16 cellular contexts compared by ENCODE assay signal in genomic region chr11:83004855-83005556, GRCh38.
DNase-seq lines count a peak whose midpoint lies in the region; ATAC-seq and TF ChIP-seq lines count a peak whose summit lies in the region.
"Had no signal": no experiment of that assay in that cellular context is flagged by ENCODE, and none has a peak within 500 bp of the region (broad histone marks: within the 10 kb centered on the region; RNA-seq: fewer than 3 reads in every experiment).

No MANE protein-coding gene starts in this region.

- no peaks in the 10 kb centered on the region for H3K9me3 Mint-ChIP-seq in MCF 10A (ENCODE audit: unreplicated experiment)
- H3K9me3 Mint-ChIP-seq in activated naive CD8-positive, alpha-beta T cell treated with anti-CD3 and anti-CD28 coated beads, Interleukin-2, amount 50 U/mL, for 24 hours: no peaks in the 10 kb centered on the region
- H3K9me3 Mint-ChIP-seq in stimulated activated naive B cell treated with anti-CD40 and anti-IgM and Interleukin-4, amounts not matched to agents 10 μg/mL and 1 μg/mL and 100 μg/mL, for 72 hours: no peaks in the 10 kb centered on the region
- H3K9me3 Mint-ChIP-seq: activated B cell treated with CpG ODN at 0.5 μM for 24 hours, type B pancreatic cell had no signal

- TF ChIP-seq CTCF in MCF 10A (IDR thresholded peaks at IDR 0.05; ENCODE audit: unreplicated experiment) (no peak), breast epithelium (IDR thresholded peaks at IDR 0.05) (no peak)

- peaks cover 0 to 3% of the 10 kb centered on the region in 2 donors for H3K4me1 ChIP-seq in breast epithelium

- CTCF ChIA-PET in MCF 10A (lab: Yijun Ruan, JAX): interaction anchor here (0.8 kb wide), 1 partner anchor 138 kb away, joined by 5 read pairs; no protein-coding TSS in a partner anchor

- no peak overlapping the region for H3K27ac ChIP-seq in breast epithelium
- H3K27ac ChIP-seq: pancreas had no signal

- BruUV-seq in MCF 10A (replicated peaks; lab: Mats Ljungman, UMichigan): no TSS peak

- no peak overlapping the region for H3K4me3 ChIP-seq in breast epithelium
- H3K4me3 ChIP-seq: pancreas had no signal

- no peak for TF ChIP-seq POLR2A in breast epithelium (IDR thresholded peaks at IDR 0.05)

- ATAC-seq in activated naive CD8-positive, alpha-beta T cell treated with anti-CD3 and anti-CD28 coated beads, Interleukin-2, amount 50 U/mL, for 24 hours: peak; percentile 82
- peak; percentile 61 to 66 for ATAC-seq in stimulated activated naive B cell treated with anti-CD40 and anti-IgM and Interleukin-4, amounts not matched to agents 10 μg/mL and 1 μg/mL and 100 μg/mL, for 72 hours (replicated peaks)
- ATAC-seq: pancreas had no signal

- no peaks in the 10 kb centered on the region for H3K36me3 ChIP-seq in breast epithelium
- H3K36me3 ChIP-seq: pancreas had no signal

- no peaks in the 10 kb centered on the region for H3K27me3 Mint-ChIP-seq in MCF 10A (ENCODE audit: insufficient read depth, unreplicated experiment)
- no peaks in the 10 kb centered on the region for H3K27me3 Mint-ChIP-seq in activated naive CD8-positive, alpha-beta T cell treated with anti-CD3 and anti-CD28 coated beads, Interleukin-2, amount 50 U/mL, for 24 hours
- no peaks in the 10 kb centered on the region for H3K27me3 Mint-ChIP-seq in stimulated activated naive B cell treated with anti-CD40 and anti-IgM and Interleukin-4, amounts not matched to agents 10 μg/mL and 1 μg/mL and 100 μg/mL, for 72 hours
- H3K27me3 Mint-ChIP-seq: activated B cell treated with CpG ODN at 0.5 μM for 24 hours, type B pancreatic cell had no signal

- no peak overlapping the region for H3K4me3 Mint-ChIP-seq in MCF 10A (ENCODE audit: unreplicated experiment)
- H3K4me3 Mint-ChIP-seq in activated naive CD8-positive, alpha-beta T cell treated with anti-CD3 and anti-CD28 coated beads, Interleukin-2, amount 50 U/mL, for 24 hours: peak overlapping the region; percentile 22
- peak overlapping the region; percentile 7 to 56 for H3K4me3 Mint-ChIP-seq in stimulated activated naive B cell treated with anti-CD40 and anti-IgM and Interleukin-4, amounts not matched to agents 10 μg/mL and 1 μg/mL and 100 μg/mL, for 72 hours
- H3K4me3 Mint-ChIP-seq: activated B cell treated with CpG ODN at 0.5 μM for 24 hours, type B pancreatic cell had no signal

- intact Hi-C loops in MCF 10A (cut with micrococcal nuclease): no loop called here
- intact Hi-C loops in breast epithelium (cut with DNase I; ENCODE audit: low total_unique reads): no loop called here

- no peaks in the 10 kb centered on the region for H3K9me3 ChIP-seq in breast epithelium
- H3K9me3 ChIP-seq: pancreas had no signal

- H3K27me3 ChIP-seq in breast epithelium: no peaks in the 10 kb centered on the region
- H3K27me3 ChIP-seq: pancreas had no signal

- POLR2A ChIA-PET in MCF 10A (lab: Yijun Ruan, JAX): interaction anchor here (0.6 kb wide), 1 partner anchor 24 kb away, joined by 4 read pairs; no protein-coding TSS in a partner anchor

- DNase-seq in MCF 10A (ENCODE audit: unreplicated experiment) (peak; percentile 13), breast epithelium (ENCODE audit: low spot score in 2 of 2) (no peak), NCI-H1105 treated with DMSO at 0.1 percent for 48 hours (lab: John Stamatoyannopoulos, UW) (peak; percentile 97), OCI-M1 (lab: John Stamatoyannopoulos, UW) (no peak), NCI-H1092 treated with DMSO at 0.1 percent for 48 hours (lab: John Stamatoyannopoulos, UW) (no peak), amniotic stem cell (lab: John Stamatoyannopoulos, UW) (no peak)
- DNase-seq in activated naive CD8-positive, alpha-beta T cell treated with anti-CD3 and anti-CD28 coated beads, Interleukin-2, amount 50 U/mL, for 24 hours: no peak
- no peak for DNase-seq in stimulated activated naive B cell treated with anti-CD40 and anti-IgM and Interleukin-4, amounts not matched to agents 10 μg/mL and 1 μg/mL and 100 μg/mL, for 72 hours
- DNase-seq: activated B cell treated with CpG ODN at 0.5 μM for 24 hours; activated naive CD4-positive, alpha-beta T cell treated with anti-CD3 and anti-CD28 coated beads, Interleukin-2, amount 50 U/mL, for 16 hours; AML-193; glutamatergic neuron; kidney; NCI-H2227 treated with DMSO at 0.1 percent for 48 hours; pancreas had no signal

- H3K4me1 Mint-ChIP-seq in MCF 10A (ENCODE audit: insufficient read depth, unreplicated experiment): peaks cover 19% of the 10 kb centered on the region
- H3K4me1 Mint-ChIP-seq in activated naive CD8-positive, alpha-beta T cell treated with anti-CD3 and anti-CD28 coated beads, Interleukin-2, amount 50 U/mL, for 24 hours: peaks cover 74% of the 10 kb centered on the region
- peaks cover 56 to 87% of the 10 kb centered on the region in 2 donors for H3K4me1 Mint-ChIP-seq in stimulated activated naive B cell treated with anti-CD40 and anti-IgM and Interleukin-4, amounts not matched to agents 10 μg/mL and 1 μg/mL and 100 μg/mL, for 72 hours

- H3K27ac Mint-ChIP-seq in MCF 10A (ENCODE audit: low read depth, unreplicated experiment): no peak overlapping the region
- peak overlapping the region; percentile 67 for H3K27ac Mint-ChIP-seq in activated naive CD8-positive, alpha-beta T cell treated with anti-CD3 and anti-CD28 coated beads, Interleukin-2, amount 50 U/mL, for 24 hours
- H3K27ac Mint-ChIP-seq in stimulated activated naive B cell treated with anti-CD40 and anti-IgM and Interleukin-4, amounts not matched to agents 10 μg/mL and 1 μg/mL and 100 μg/mL, for 72 hours: peak overlapping the region; percentile 89
- H3K27ac Mint-ChIP-seq: type B pancreatic cell had no signal

- H3K36me3 Mint-ChIP-seq in MCF 10A (ENCODE audit: insufficient read depth, unreplicated experiment): no peaks in the 10 kb centered on the region
- no peaks in the 10 kb centered on the region for H3K36me3 Mint-ChIP-seq in activated naive CD8-positive, alpha-beta T cell treated with anti-CD3 and anti-CD28 coated beads, Interleukin-2, amount 50 U/mL, for 24 hours (ENCODE audit: low read depth)
- H3K36me3 Mint-ChIP-seq in stimulated activated naive B cell treated with anti-CD40 and anti-IgM and Interleukin-4, amounts not matched to agents 10 μg/mL and 1 μg/mL and 100 μg/mL, for 72 hours: peaks cover 41 to 57% of the 10 kb centered on the region in 2 donors
- H3K36me3 Mint-ChIP-seq: type B pancreatic cell had no signal

Comparison
In these comparisons a context has a peak if more than half of its experiments do, and no peak if none do; other contexts are left out.
1. DNase-seq: peak in MCF 10A (single experiment) and NCI-H1105 treated with DMSO at 0.1 percent for 48 hours (single experiment); none in breast epithelium (0 of 2), activated naive CD8-positive, alpha-beta T cell treated with anti-CD3 and anti-CD28 coated beads, Interleukin-2, amount 50 U/mL, for 24 hours (single experiment), stimulated activated naive B cell treated with anti-CD40 and anti-IgM and Interleukin-4, amounts not matched to agents 10 μg/mL and 1 μg/mL and 100 μg/mL, for 72 hours (single experiment), OCI-M1 (single experiment), NCI-H1092 treated with DMSO at 0.1 percent for 48 hours (single experiment) and amniotic stem cell (single experiment).